8 cellular contexts compared by ENCODE assay signal in genomic region chr10:31759124-31759798, GRCh38.
DNase-seq lines count a peak whose midpoint lies in the region; TF ChIP-seq lines count a peak whose summit lies in the region.

No MANE protein-coding gene starts in this region.

- H2BK120ac ChIP-seq in mesendoderm (ENCODE audit: low read depth, low read length), result no peak overlapping the region

- TF ChIP-seq POLR2A in NB4 (IDR thresholded peaks at IDR 0.05; ENCODE audit: extremely low read depth, insufficient read length), result no peak

- no peak overlapping the region for H2AK5ac ChIP-seq in mesendoderm (ENCODE audit: low read length)

- no peak overlapping the region for H2BK5ac ChIP-seq in mesendoderm (ENCODE audit: low read length)

- H2BK15ac ChIP-seq in mesendoderm (replicated peaks; ENCODE audit: low read depth), result no peak overlapping the region

- H4K8ac ChIP-seq in mesendoderm (ENCODE audit: low read depth, low read length), result peak overlapping the region; percentile 28

- H3K4me1 ChIP-seq in duodenal mucosa (ENCODE audit: control insufficient read depth in 1 of 2, insufficient read depth in 2 of 2, low read length in 2 of 2) (peaks cover 9% of the 10 kb centered on the region in 2 donors), mesendoderm (ENCODE audit: control insufficient read depth, low read depth, low read length) (peaks cover 10% of the 10 kb centered on the region)

- peak overlapping the region; percentile 93 for H3K18ac ChIP-seq in mesendoderm (ENCODE audit: low read length)

- peak overlapping the region; percentile 91 to 96 for H3K9ac ChIP-seq in duodenal mucosa (ENCODE audit: low read depth in 1 of 2, low read length in 2 of 2)
- peak overlapping the region; percentile 82 for H3K9ac ChIP-seq in mesendoderm (ENCODE audit: low read length)

- H3K23ac ChIP-seq in mesendoderm (ENCODE audit: low read length), result no peak overlapping the region

- DNase-seq in COLO829 (ENCODE audit: low spot score) (peak; percentile 42), NB4 (ENCODE audit: low read depth) (no peak), mesendoderm (peak; percentile 80), GDM1 (lab: John Stamatoyannopoulos, UW) (no peak), NOMO-1 treated with dmso at 0.1 percent for 144 hours (lab: John Stamatoyannopoulos, UW; ENCODE audit: unreplicated experiment) (no peak)
- peak; percentile 39 for DNase-seq in activated CD4-positive, alpha-beta T cell treated with anti-CD3 and anti-CD28 coated beads, Interleukin-2, amount 50 U/mL, for 1 hour
- peak; percentile 48 to 59 for DNase-seq in stimulated activated CD8-positive, alpha-beta memory T cell treated with anti-CD3 and anti-CD28 coated beads, Interleukin-15, amount 100 ng/mL, for 48 hours (ENCODE audit: low read depth in 2 of 2)

- no peaks in the 10 kb centered on the region for H3K79me2 ChIP-seq in mesendoderm (ENCODE audit: control insufficient read depth, insufficient read depth, low read length)

- peak overlapping the region; percentile 56 for H3K4me3 ChIP-seq in NB4 (ENCODE audit: low read depth, low read length)
- peak overlapping the region; percentile 86 for H3K4me3 ChIP-seq in duodenal mucosa (ENCODE audit: low read depth in 1 of 2, low read length in 2 of 2)
- H3K4me3 ChIP-seq in mesendoderm (ENCODE audit: low read length), result peak overlapping the region; percentile 67

- H3K27ac ChIP-seq in duodenal mucosa (ENCODE audit: low read depth, low read length), result peak overlapping the region; percentile 93
- peak overlapping the region; percentile 95 for H3K27ac ChIP-seq in mesendoderm (ENCODE audit: low read depth, low read length)

- peak overlapping the region; percentile 93 for H3K56ac ChIP-seq in mesendoderm (ENCODE audit: low read length)

- H3K4me2 ChIP-seq in mesendoderm (ENCODE audit: low read length), result peak overlapping the region; percentile 58

- peak overlapping the region; percentile 96 for H3K4ac ChIP-seq in mesendoderm (ENCODE audit: low read depth, low read length)

- no CpG with 5 or more reads among the region's 36 CpGs for WGBS in mesendoderm (ENCODE audit: extremely low coverage, insufficient coverage, low lambda C conversion rate)

- no peak for TF ChIP-seq CTCF in NB4 (IDR thresholded peaks at IDR 0.05; ENCODE audit: low read depth, low read length)

- no peaks in the 10 kb centered on the region for H3K36me3 ChIP-seq in duodenal mucosa (ENCODE audit: control insufficient read depth in 1 of 2, insufficient read depth in 2 of 2, low read length in 2 of 2)
- H3K36me3 ChIP-seq in mesendoderm (ENCODE audit: control insufficient read depth, insufficient read depth, low read length), result no peaks in the 10 kb centered on the region

- H3K27me3 ChIP-seq in duodenal mucosa (ENCODE audit: control insufficient read depth in 1 of 2, insufficient read depth in 2 of 2, low read length in 2 of 2), result no peaks in the 10 kb centered on the region
- H3K27me3 ChIP-seq in mesendoderm (ENCODE audit: insufficient read depth, low read length, poor library complexity), result no peaks in the 10 kb centered on the region

- no peak overlapping the region for H4K5ac ChIP-seq in mesendoderm (ENCODE audit: low read length)

- H3K9me3 ChIP-seq in duodenal mucosa (ENCODE audit: control insufficient read depth in 1 of 2, low read length in 2 of 2), result no peaks in the 10 kb centered on the region

- no peaks in the 10 kb centered on the region for H3K79me1 ChIP-seq in mesendoderm (ENCODE audit: low read length)

Comparison
In these comparisons a context has a peak if more than half of its experiments do, and no peak if none do; other contexts are left out.
1. DNase-seq: peak in COLO829 (single experiment), activated CD4-positive, alpha-beta T cell treated with anti-CD3 and anti-CD28 coated beads, Interleukin-2, amount 50 U/mL, for 1 hour (single experiment), mesendoderm (single experiment) and stimulated activated CD8-positive, alpha-beta memory T cell treated with anti-CD3 and anti-CD28 coated beads, Interleukin-15, amount 100 ng/mL, for 48 hours (2 of 2); none in NB4 (single experiment), GDM1 (single experiment) and NOMO-1 treated with dmso at 0.1 percent for 144 hours (single experiment).
2. Peak in every context shown above with its lines, with median percentiles within 50 percentile points of each other: H3K4me3 ChIP-seq.